In genomic region chr21:43717967-43718871, GRCh38 we compare ENCODE assay signal across 1 cellular context.
A peak's percentile ranks its signal among the peaks of the same experiment; 100 is the strongest.
TF ChIP-seq lines count a peak whose summit lies in the region.

No MANE protein-coding gene starts in this region.

TF ChIP-seq in K562, 482 proteins besides CTCF, POLR2A, EP300 and RAD21 (continued from another document and continues in another):
- no peak for TF ChIP-seq RBM22 (IDR thresholded peaks at IDR 0.05; ENCODE audit: low read depth, low read length, poor library complexity, severe bottlenecking)
- no peak for TF ChIP-seq ZNF41 (CRISPR knock-in tag; conservative IDR thresholded peaks at IDR 0.05)
- no peak for TF ChIP-seq ZNF655 (CRISPR knock-in tag; IDR thresholded peaks at IDR 0.05)
- no peak for TF ChIP-seq NUFIP1 (IDR thresholded peaks at IDR 0.05; ENCODE audit: partially characterized antibody)
- no peak for TF ChIP-seq TAF1 (IDR thresholded peaks at IDR 0.05; ENCODE audit: control insufficient read depth, extremely low read depth, insufficient read depth, low read length, severe bottlenecking)
- TF ChIP-seq BRF1 (IDR thresholded peaks at IDR 0.05; ENCODE audit: borderline replicate concordance, extremely low read depth, insufficient read length) = no peak
- TF ChIP-seq PHF20 (IDR thresholded peaks at IDR 0.05; ENCODE audit: partially characterized antibody) = peak; percentile 64
- TF ChIP-seq TFAM (CRISPR knock-in tag; conservative IDR thresholded peaks at IDR 0.05) = no peak
- peak; percentile 71; the same call in 1 of the 2 replicates for TF ChIP-seq HBP1 (CRISPR knock-in tag; IDR thresholded peaks at IDR 0.05)
- no peak for TF ChIP-seq TCF7 (IDR thresholded peaks at IDR 0.05; ENCODE audit: borderline replicate concordance)
- TF ChIP-seq FIP1L1 (IDR thresholded peaks at IDR 0.05; ENCODE audit: low read depth, low read length, poor library complexity, severe bottlenecking) = peak; percentile 84
- peak; percentile 3; the same call in 1 of the 2 replicates for TF ChIP-seq ZSCAN32 (CRISPR knock-in tag; IDR thresholded peaks at IDR 0.05)
- TF ChIP-seq CEBPB (tag; IDR thresholded peaks at IDR 0.05) = no peak
- TF ChIP-seq GABPB1 (CRISPR knock-in tag; IDR thresholded peaks at IDR 0.05) = peak; percentile 69; the same call in 1 of the 2 replicates
- peak; percentile 49; the same call in 1 of the 2 replicates for TF ChIP-seq ZBTB33 (CRISPR knock-in tag; IDR thresholded peaks at IDR 0.05)
- no peak for TF ChIP-seq ZNF717 (CRISPR knock-in tag; IDR thresholded peaks at IDR 0.05)
- no peak for TF ChIP-seq CREBBP (IDR thresholded peaks at IDR 0.05; ENCODE audit: low read depth, low read length)
- peak; percentile 15; the same call in 1 of the 2 replicates for TF ChIP-seq NFIC (IDR thresholded peaks at IDR 0.05)
- no peak; a peak in 1 of 4 replicates for TF ChIP-seq TBL1XR1 (IDR thresholded peaks at IDR 0.05; ENCODE audit: low read length in 2 of 2)
- TF ChIP-seq ZBTB9 (CRISPR knock-in tag; IDR thresholded peaks at IDR 0.05) = no peak
- TF ChIP-seq SMARCB1 (IDR thresholded peaks at IDR 0.05; ENCODE audit: insufficient read length, low read depth) = no peak
- TF ChIP-seq HMGN3 (IDR thresholded peaks at IDR 0.05; ENCODE audit: borderline replicate concordance, extremely low read depth, insufficient read length, low read depth, low read length) = no peak
- no peak for TF ChIP-seq ZNF140 (CRISPR knock-in tag; IDR thresholded peaks at IDR 0.05)
- TF ChIP-seq ZNF79 (CRISPR knock-in tag; IDR thresholded peaks at IDR 0.05; ENCODE audit: low read depth) = no peak
- TF ChIP-seq RUNX1 (IDR thresholded peaks at IDR 0.05; ENCODE audit: low read depth) = no peak
- TF ChIP-seq KDM1A (IDR thresholded peaks at IDR 0.05) = no peak
- TF ChIP-seq MGA (IDR thresholded peaks at IDR 0.05) = peak; percentile 65
- no peak for TF ChIP-seq NCOA2 (IDR thresholded peaks at IDR 0.05; ENCODE audit: partially characterized antibody in 2 of 2)
- TF ChIP-seq ZNF197 (CRISPR knock-in tag; IDR thresholded peaks at IDR 0.05; ENCODE audit: low read depth) = no peak
- no peak for TF ChIP-seq ETV1 (tag; conservative IDR thresholded peaks at IDR 0.05; ENCODE audit: low read depth)
- no peak for TF ChIP-seq CC2D1A (IDR thresholded peaks at IDR 0.05)
- peak in 1 of 2 experiments; percentile 85 for TF ChIP-seq E2F6 (IDR thresholded peaks at IDR 0.05; ENCODE audit: borderline replicate concordance in 1 of 2, extremely low read depth in 1 of 2, insufficient read depth in 1 of 2, insufficient read length in 1 of 2, low read depth in 1 of 2, low read length in 1 of 2, poor library complexity in 1 of 2, severe bottlenecking in 1 of 2)
- 0 out of 2 replicates have a peak, but pooled peaks have one; percentile 45 for TF ChIP-seq XRCC5 (IDR thresholded peaks at IDR 0.05; ENCODE audit: low read depth, low read length)
- TF ChIP-seq THRAP3 (IDR thresholded peaks at IDR 0.05; ENCODE audit: borderline replicate concordance) = no peak
- TF ChIP-seq CGGBP1 (CRISPR knock-in tag; IDR thresholded peaks at IDR 0.05) = no peak
- TF ChIP-seq ATF2 (CRISPR knock-in tag; IDR thresholded peaks at IDR 0.05) = no peak; the same call in 1 of the 2 replicates
- no peak for TF ChIP-seq TEAD4 (IDR thresholded peaks at IDR 0.05; ENCODE audit: low read length)
- TF ChIP-seq TEAD4 (CRISPR knock-in tag; IDR thresholded peaks at IDR 0.05; ENCODE audit: borderline replicate concordance) = 0 out of 2 replicates have a peak, but pooled peaks have one; percentile 39
- TF ChIP-seq FOXO4 (CRISPR knock-in tag; IDR thresholded peaks at IDR 0.05) = peak; percentile 28; the same call in 1 of the 2 replicates
- no peak for TF ChIP-seq GTF2F1 (IDR thresholded peaks at IDR 0.05; ENCODE audit: low read depth, low read length)
